Comparison of ENCODE assay signal across 26 cellular contexts in the genomic region with DNA sequence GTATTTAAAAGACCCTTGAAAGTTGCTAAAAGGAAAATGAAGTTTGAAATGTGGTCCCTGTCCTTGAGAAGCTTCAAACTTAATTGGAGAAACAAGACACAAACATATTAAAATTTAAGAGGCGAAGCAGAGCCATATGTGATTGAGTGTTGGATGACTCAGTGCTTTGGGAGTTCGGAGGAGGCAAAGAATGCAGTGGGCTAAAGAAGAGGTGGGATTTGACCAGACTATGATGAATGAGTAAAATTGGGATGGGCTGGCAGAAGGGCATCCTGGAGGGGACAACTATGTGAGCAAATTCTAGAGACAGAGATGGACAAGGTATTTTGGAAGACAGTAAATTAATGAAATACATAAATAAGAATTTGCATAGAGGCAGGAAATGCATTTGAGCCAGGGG.
DNase-seq lines count a peak whose midpoint lies in the region; ATAC-seq and TF ChIP-seq lines count a peak whose summit lies in the region.
"Had no signal": no experiment of that assay in that cellular context is flagged by ENCODE, and none has a peak within 500 bp of the region (broad histone marks: within the 10 kb centered on the region; RNA-seq: fewer than 3 reads in every experiment).

No MANE protein-coding gene starts in this region.

- intact Hi-C loops in mammary epithelial cell (cut with micrococcal nuclease) = no loop called here

- no peaks in the 10 kb centered on the region for H3K79me2 ChIP-seq in mammary epithelial cell (ENCODE audit: insufficient read depth, low read length)

- WGBS in mammary epithelial cell (ENCODE audit: low coverage, missing lambda C conversion rate) = 33% methylated on average over 2 of the region's 2 CpGs
- 21% methylated on average over 2 of the region's 2 CpGs for WGBS in mesenchymal stem cell

- no peak for ATAC-seq in activated T-helper 17 cell treated with anti-CD3 and anti-CD28 coated beads, Interleukin-2, amount 50 U/mL, for 72 hours (replicated peaks)
- ATAC-seq: activated CD8-positive, alpha-beta memory T cell treated with anti-CD3 and anti-CD28 coated beads, Interleukin-2, amount 10 ng/mL, durations not matched to agents 7 days and 5 days; body of pancreas; natural killer cell treated with Interleukin-12 subunit alpha and Interleukin-12 subunit beta and Interleukin-15 and Interleukin-18, amount 100 ng/mL, for 72 hours; pancreas; right cardiac atrium; T-helper 17 cell had no signal

- H3K4me3 ChIP-seq in mammary epithelial cell (replicated peaks in 1 of 3; ENCODE audit: insufficient read depth in 1 of 3, low read depth in 2 of 3, low read length in 3 of 3) (no peak overlapping the region), mesenchymal stem cell (ENCODE audit: insufficient read depth in 1 of 2, low read depth in 1 of 2, low read length in 2 of 2) (no peak overlapping the region), MG63 (no peak overlapping the region)
- H3K4me3 ChIP-seq: body of pancreas, coronary artery, pancreas, Peyer's patch, SJSA1 had no signal

- BruUV-seq in mammary epithelial cell (replicated peaks; lab: Mats Ljungman, UMichigan) = no TSS peak

- no peak overlapping the region for H3K27ac Mint-ChIP-seq in activated T-helper 17 cell treated with anti-CD3 and anti-CD28 coated beads, Interleukin-2, amount 50 U/mL, for 72 hours
- H3K27ac Mint-ChIP-seq: activated CD4-positive, alpha-beta T cell treated with anti-CD3 and anti-CD28 coated beads, Interleukin-2, amount 10 ng/mL, durations not matched to agents 7 days and 5 days; activated CD8-positive, alpha-beta memory T cell treated with anti-CD3 and anti-CD28 coated beads, Interleukin-2, amount 10 ng/mL, durations not matched to agents 7 days and 5 days; activated naive CD4-positive, alpha-beta T cell treated with anti-CD3 and anti-CD28 coated beads, Interleukin-2, amount 50 U/mL, for 24 hours; natural killer cell treated with Interleukin-12 subunit alpha and Interleukin-12 subunit beta and Interleukin-15 and Interleukin-18, amount 100 ng/mL, for 72 hours; T-helper 17 cell had no signal

- H3K27me3 Mint-ChIP-seq in activated T-helper 17 cell treated with anti-CD3 and anti-CD28 coated beads, Interleukin-2, amount 50 U/mL, for 72 hours = peaks cover 6% of the 10 kb centered on the region
- H3K27me3 Mint-ChIP-seq: activated CD4-positive, alpha-beta T cell treated with anti-CD3 and anti-CD28 coated beads, Interleukin-2, amount 10 ng/mL, durations not matched to agents 7 days and 5 days; activated CD8-positive, alpha-beta memory T cell treated with anti-CD3 and anti-CD28 coated beads, Interleukin-2, amount 10 ng/mL, durations not matched to agents 7 days and 5 days; natural killer cell treated with Interleukin-12 subunit alpha and Interleukin-12 subunit beta and Interleukin-15 and Interleukin-18, amount 100 ng/mL, for 72 hours had no signal

- H3K23ac ChIP-seq in mesenchymal stem cell (ENCODE audit: low read length in 2 of 2) = no peak overlapping the region

- no peak overlapping the region for H3K4ac ChIP-seq in mesenchymal stem cell (ENCODE audit: low read depth in 1 of 2, low read length in 2 of 2)

- no peaks in the 10 kb centered on the region for H3K36me3 ChIP-seq in mammary epithelial cell (ENCODE audit: insufficient read depth, low read length)
- H3K36me3 ChIP-seq in mesenchymal stem cell (ENCODE audit: control insufficient read depth in 1 of 2, insufficient read depth in 2 of 2, low read depth in 1 of 2, low read length in 2 of 2) = no peaks in the 10 kb centered on the region
- H3K36me3 ChIP-seq in MG63 = no peaks in the 10 kb centered on the region
- H3K36me3 ChIP-seq: pancreas, Peyer's patch, SJSA1 had no signal

- no peaks in the 10 kb centered on the region for H3K27me3 ChIP-seq in mammary epithelial cell (ENCODE audit: insufficient read depth, low read length)
- H3K27me3 ChIP-seq in mesenchymal stem cell (ENCODE audit: control insufficient read depth in 1 of 2, insufficient read depth in 1 of 2, low read length in 2 of 2) = no peaks in the 10 kb centered on the region
- H3K27me3 ChIP-seq in MG63 = no peaks in the 10 kb centered on the region
- H3K27me3 ChIP-seq: body of pancreas, pancreas, Peyer's patch, SJSA1 had no signal

- DNase-seq in Daoy (ENCODE audit: low read depth) = peak; percentile 68
- DNase-seq in NCI-H226 = peak; percentile 57
- no peak for DNase-seq in mammary epithelial cell
- DNase-seq in mesenchymal stem cell = peak; percentile 23
- DNase-seq in NCI-H128 (lab: John Stamatoyannopoulos, UW; ENCODE audit: unreplicated experiment) = no peak
- DNase-seq in MG63 = no peak
- no peak for DNase-seq in HT-29 (ENCODE audit: low spot score)
- DNase-seq: ACHN; activated CD4-positive, alpha-beta T cell treated with anti-CD3 and anti-CD28 coated beads, Interleukin-2, amount 10 ng/mL, durations not matched to agents 7 days and 5 days; activated CD8-positive, alpha-beta memory T cell treated with anti-CD3 and anti-CD28 coated beads, Interleukin-2, amount 10 ng/mL, durations not matched to agents 7 days and 5 days; body of pancreas; C1 segment of cervical spinal cord; KBM-7; midbrain; NCI-H2081; NK-92 treated with Interleukin-12 subunit alpha and Interleukin-12 subunit beta, amount 100 ng/mL, for 24 hours; pancreas; Peyer's patch; right cardiac atrium; T-helper 17 cell; trophoblast cell had no signal

- no peaks in the 10 kb centered on the region for H3K79me1 ChIP-seq in mesenchymal stem cell (replicated peaks; ENCODE audit: low read length, poor library complexity, severe bottlenecking)

- H2BK120ac ChIP-seq in mesenchymal stem cell (ENCODE audit: low read depth, low read length) = no peak overlapping the region

- no peaks in the 10 kb centered on the region for H4K20me1 ChIP-seq in mammary epithelial cell (ENCODE audit: insufficient read depth, low read length)

- H3K4me3 Mint-ChIP-seq in activated T-helper 17 cell treated with anti-CD3 and anti-CD28 coated beads, Interleukin-2, amount 50 U/mL, for 72 hours = no peak overlapping the region
- H3K4me3 Mint-ChIP-seq: activated CD4-positive, alpha-beta T cell treated with anti-CD3 and anti-CD28 coated beads, Interleukin-2, amount 10 ng/mL, durations not matched to agents 7 days and 5 days; activated CD8-positive, alpha-beta memory T cell treated with anti-CD3 and anti-CD28 coated beads, Interleukin-2, amount 10 ng/mL, durations not matched to agents 7 days and 5 days; activated naive CD4-positive, alpha-beta T cell treated with anti-CD3 and anti-CD28 coated beads, Interleukin-2, amount 50 U/mL, for 24 hours; natural killer cell treated with Interleukin-12 subunit alpha and Interleukin-12 subunit beta and Interleukin-15 and Interleukin-18, amount 100 ng/mL, for 72 hours; T-helper 17 cell had no signal

- H3K4me2 ChIP-seq in mammary epithelial cell (ENCODE audit: insufficient read depth, low read depth, low read length) = no peak overlapping the region
- H3K4me2 ChIP-seq in mesenchymal stem cell (ENCODE audit: low read length, poor library complexity, severe bottlenecking) = no peak overlapping the region

- no peak overlapping the region for H2BK12ac ChIP-seq in mesenchymal stem cell (ENCODE audit: low read length in 2 of 2)

- H3K9ac ChIP-seq in mammary epithelial cell (ENCODE audit: insufficient read depth, low read length) (no peak overlapping the region), mesenchymal stem cell (ENCODE audit: low read length) (no peak overlapping the region)

- no peak overlapping the region for H3K18ac ChIP-seq in mesenchymal stem cell (ENCODE audit: low read depth in 1 of 2, low read length in 2 of 2)

- H2AK5ac ChIP-seq in mesenchymal stem cell (ENCODE audit: low read length, severe bottlenecking) = no peak overlapping the region

- CTCF ChIA-PET in mammary epithelial cell (lab: Charles Lee; ENCODE audit: low non-redundant PET) = no interaction called here

- no peak overlapping the region for H4K8ac ChIP-seq in mesenchymal stem cell (ENCODE audit: low read length)

- H3K9me3 ChIP-seq in mammary epithelial cell (replicated peaks; ENCODE audit: insufficient read depth, low read length) (no peaks in the 10 kb centered on the region), mesenchymal stem cell (ENCODE audit: control insufficient read depth, low read length) (no peaks in the 10 kb centered on the region), MG63 (no peaks in the 10 kb centered on the region)
- H3K9me3 ChIP-seq: body of pancreas, pancreas, Peyer's patch, SJSA1 had no signal

- H3K4me1 ChIP-seq in mammary epithelial cell (ENCODE audit: insufficient read depth, low read length) (peaks cover 24% of the 10 kb centered on the region), mesenchymal stem cell (ENCODE audit: control insufficient read depth, insufficient read depth, low read depth, low read length) (no peaks in the 10 kb centered on the region)
- H3K4me1 ChIP-seq: Peyer's patch had no signal

- dilution Hi-C loops in mammary epithelial cell (cut with HindIII; ENCODE audit: low sequenced_read_pairs) = no loop called here

- no peaks in the 10 kb centered on the region for H3K36me3 Mint-ChIP-seq in activated T-helper 17 cell treated with anti-CD3 and anti-CD28 coated beads, Interleukin-2, amount 50 U/mL, for 72 hours (ENCODE audit: low read depth)
- H3K36me3 Mint-ChIP-seq: activated CD8-positive, alpha-beta memory T cell treated with anti-CD3 and anti-CD28 coated beads, Interleukin-2, amount 10 ng/mL, durations not matched to agents 7 days and 5 days; activated naive CD4-positive, alpha-beta T cell treated with anti-CD3 and anti-CD28 coated beads, Interleukin-2, amount 50 U/mL, for 24 hours; natural killer cell treated with Interleukin-12 subunit alpha and Interleukin-12 subunit beta and Interleukin-15 and Interleukin-18, amount 100 ng/mL, for 72 hours had no signal

- TF ChIP-seq CTCF in mammary epithelial cell (conservative IDR thresholded peaks at IDR 0.05 in 1 of 2, IDR thresholded peaks at IDR 0.05 in 1 of 2; ENCODE audit: extremely low read depth in 1 of 2, insufficient read depth in 1 of 2, low read depth in 1 of 2, low read length in 2 of 2) = no peak

- H3K14ac ChIP-seq in mesenchymal stem cell (ENCODE audit: low read length in 2 of 2) = no peak overlapping the region

- no peak overlapping the region for H2BK5ac ChIP-seq in mesenchymal stem cell (ENCODE audit: low read depth, low read length, poor library complexity, severe bottlenecking)

- in situ Hi-C loops in mammary epithelial cell (cut with MboI; ENCODE audit: low sequenced_read_pairs in 2 of 2) = no loop called here

- H4K91ac ChIP-seq in mesenchymal stem cell (ENCODE audit: low read length) = no peak overlapping the region

- H2AFZ ChIP-seq in mammary epithelial cell (ENCODE audit: low read depth, low read length) (peak overlapping the region; percentile 36), mesenchymal stem cell (ENCODE audit: low read depth, low read length) (no peak overlapping the region)

- no peak overlapping the region for H2BK15ac ChIP-seq in mesenchymal stem cell (ENCODE audit: low read depth, poor library complexity, severe bottlenecking)

- H3K4me1 Mint-ChIP-seq in activated T-helper 17 cell treated with anti-CD3 and anti-CD28 coated beads, Interleukin-2, amount 50 U/mL, for 72 hours = no peaks in the 10 kb centered on the region
- H3K4me1 Mint-ChIP-seq: activated CD4-positive, alpha-beta T cell treated with anti-CD3 and anti-CD28 coated beads, Interleukin-2, amount 10 ng/mL, durations not matched to agents 7 days and 5 days; activated CD8-positive, alpha-beta memory T cell treated with anti-CD3 and anti-CD28 coated beads, Interleukin-2, amount 10 ng/mL, durations not matched to agents 7 days and 5 days; activated naive CD4-positive, alpha-beta T cell treated with anti-CD3 and anti-CD28 coated beads, Interleukin-2, amount 50 U/mL, for 24 hours; T-helper 17 cell had no signal

- no peak overlapping the region for H3K27ac ChIP-seq in mammary epithelial cell (ENCODE audit: insufficient read depth, low read depth, low read length)
- H3K27ac ChIP-seq in mesenchymal stem cell (ENCODE audit: low read length, poor library complexity, severe bottlenecking) = no peak overlapping the region
- H3K27ac ChIP-seq: body of pancreas, coronary artery, pancreas, Peyer's patch, SJSA1 had no signal

- no peaks in the 10 kb centered on the region for H3K9me3 Mint-ChIP-seq in activated T-helper 17 cell treated with anti-CD3 and anti-CD28 coated beads, Interleukin-2, amount 50 U/mL, for 72 hours
- H3K9me3 Mint-ChIP-seq: activated CD4-positive, alpha-beta T cell treated with anti-CD3 and anti-CD28 coated beads, Interleukin-2, amount 10 ng/mL, durations not matched to agents 7 days and 5 days had no signal

Comparison
In these comparisons a context has a peak if more than half of its experiments do, and no peak if none do; other contexts are left out.
1. DNase-seq: peak in Daoy (single experiment), NCI-H226 (single experiment) and mesenchymal stem cell (single experiment); none in mammary epithelial cell (single experiment), NCI-H128 (single experiment), MG63 (single experiment) and HT-29 (single experiment).